27 cellular contexts compared by ENCODE assay signal in the genomic region with DNA sequence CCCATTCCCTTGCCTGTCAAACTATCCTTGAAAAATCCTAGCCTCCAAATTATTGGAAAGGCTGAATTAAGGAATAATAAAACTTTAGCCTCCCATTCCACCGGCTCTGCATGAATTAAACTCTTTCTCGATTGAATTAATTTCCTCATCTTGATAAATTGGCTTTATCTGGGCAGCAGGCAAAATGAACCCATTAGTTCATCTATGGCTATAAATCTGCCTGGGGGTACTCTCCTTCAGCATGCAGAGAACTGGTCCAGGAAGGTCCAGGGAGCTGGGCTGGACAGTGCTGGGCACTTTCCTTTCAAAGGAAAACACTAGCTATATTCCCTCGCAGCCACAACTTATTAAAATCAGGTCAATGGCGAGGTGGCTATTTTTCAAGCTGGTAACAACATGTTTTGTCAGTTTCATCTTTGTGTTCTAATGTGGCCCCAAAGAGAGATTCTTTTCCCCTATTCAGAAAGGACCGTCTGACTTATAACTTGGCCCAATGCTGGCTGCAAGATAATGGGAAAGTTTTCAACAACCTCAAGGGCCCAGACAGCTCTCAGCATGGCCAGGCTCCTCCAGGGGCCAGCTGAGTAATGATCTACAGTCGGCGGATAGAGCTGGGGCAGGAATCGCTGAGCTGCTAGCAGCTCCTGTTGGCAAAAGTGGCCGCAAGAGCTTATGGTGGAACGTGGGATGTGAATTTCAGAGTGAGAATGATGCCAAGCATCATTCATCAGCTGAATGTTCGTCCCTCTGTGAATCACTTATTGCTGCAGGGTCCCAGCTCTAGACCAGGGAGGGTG.
"Had no signal": no experiment of that assay in that cellular context is flagged by ENCODE, and none has a peak within 500 bp of the region (broad histone marks: within the 10 kb centered on the region; RNA-seq: fewer than 3 reads in every experiment).

No MANE protein-coding gene starts in this region.

- H3K4me3 ChIP-seq: left lung, lower lobe of right lung, neural progenitor cell, ovary, right atrium auricular region, right lobe of liver, skin epidermis, stomach, suprapubic skin, thoracic aorta, tibial artery, upper lobe of right lung had no signal

- H3K27ac ChIP-seq: left lung, lower lobe of right lung, neural progenitor cell, neutrophil, ovary, right atrium auricular region, right lobe of liver, skin epidermis, stomach, suprapubic skin, thoracic aorta, tibial artery, upper lobe of right lung had no signal

- H3K9ac ChIP-seq: neural progenitor cell had no signal

- DNase-seq: hypothalamus; immature natural killer cell; kidney; left colon; left lung; lower lobe of right lung; mesenchymal stem cell; naive thymus-derived CD8-positive, alpha-beta T cell; occipital lobe; ovary; right lobe of liver; stimulated activated CD4-positive, alpha-beta T cell treated with anti-CD3 and anti-CD28 coated beads, Interleukin-12 subunit alpha, Interleukin-12 subunit beta, amount 100 ng/mL, for 4 hours; stimulated activated CD4-positive, alpha-beta T cell treated with anti-CD3 and anti-CD28 coated beads, Interleukin-15, amount 100 ng/mL, for 24 hours; stimulated activated CD4-positive, alpha-beta T cell treated with anti-CD3 and anti-CD28 coated beads, Interleukin-2, amount 100 ng/mL, for 24 hours; stimulated activated CD4-positive, alpha-beta T cell treated with anti-CD3 and anti-CD28 coated beads, Interleukin-4, amount 100 ng/mL, for 1 hour; stimulated activated naive B cell treated with anti-CD40 and anti-IgM and Interleukin-4, amounts not matched to agents 10 μg/mL and 1 μg/mL and 100 μg/mL, for 72 hours; stimulated activated naive CD8-positive, alpha-beta T cell treated with anti-CD3 and anti-CD28 coated beads, Interleukin-15, Interleukin-2, amounts not matched to agents 100 U/mL and 50 U/mL, for 24 hours; stomach; tibial artery; trophoblast cell; upper lobe of right lung had no signal

- ATAC-seq: left colon; left lung; lower lobe of right lung; naive thymus-derived CD8-positive, alpha-beta T cell; right lobe of liver; stimulated activated naive B cell treated with anti-CD40 and anti-IgM and Interleukin-4, amounts not matched to agents 10 μg/mL and 1 μg/mL and 100 μg/mL, for 72 hours; stimulated activated naive CD8-positive, alpha-beta T cell treated with anti-CD3 and anti-CD28 coated beads, Interleukin-15, Interleukin-2, amounts not matched to agents 100 U/mL and 50 U/mL, for 24 hours; upper lobe of right lung had no signal

- H3K9me3 ChIP-seq: lower lobe of right lung, neutrophil, ovary, right lobe of liver, suprapubic skin, thoracic aorta, upper lobe of right lung had no signal

- H3K27me3 ChIP-seq: left lung, neural progenitor cell, neutrophil, ovary, right atrium auricular region, right lobe of liver, stomach, suprapubic skin, tibial artery, upper lobe of right lung had no signal

- H3K4me1 ChIP-seq: left lung, lower lobe of right lung, neural progenitor cell, right atrium auricular region, right lobe of liver, stomach, suprapubic skin, tibial artery, upper lobe of right lung had no signal

- H2AFZ ChIP-seq: neural progenitor cell had no signal

- H3K36me3 ChIP-seq: lower lobe of right lung, neural progenitor cell, ovary, right atrium auricular region, right lobe of liver, upper lobe of right lung had no signal

- H3K4me2 ChIP-seq: neural progenitor cell had no signal
